Comparison of ENCODE assay signal across 8 cellular contexts in the genomic region with DNA sequence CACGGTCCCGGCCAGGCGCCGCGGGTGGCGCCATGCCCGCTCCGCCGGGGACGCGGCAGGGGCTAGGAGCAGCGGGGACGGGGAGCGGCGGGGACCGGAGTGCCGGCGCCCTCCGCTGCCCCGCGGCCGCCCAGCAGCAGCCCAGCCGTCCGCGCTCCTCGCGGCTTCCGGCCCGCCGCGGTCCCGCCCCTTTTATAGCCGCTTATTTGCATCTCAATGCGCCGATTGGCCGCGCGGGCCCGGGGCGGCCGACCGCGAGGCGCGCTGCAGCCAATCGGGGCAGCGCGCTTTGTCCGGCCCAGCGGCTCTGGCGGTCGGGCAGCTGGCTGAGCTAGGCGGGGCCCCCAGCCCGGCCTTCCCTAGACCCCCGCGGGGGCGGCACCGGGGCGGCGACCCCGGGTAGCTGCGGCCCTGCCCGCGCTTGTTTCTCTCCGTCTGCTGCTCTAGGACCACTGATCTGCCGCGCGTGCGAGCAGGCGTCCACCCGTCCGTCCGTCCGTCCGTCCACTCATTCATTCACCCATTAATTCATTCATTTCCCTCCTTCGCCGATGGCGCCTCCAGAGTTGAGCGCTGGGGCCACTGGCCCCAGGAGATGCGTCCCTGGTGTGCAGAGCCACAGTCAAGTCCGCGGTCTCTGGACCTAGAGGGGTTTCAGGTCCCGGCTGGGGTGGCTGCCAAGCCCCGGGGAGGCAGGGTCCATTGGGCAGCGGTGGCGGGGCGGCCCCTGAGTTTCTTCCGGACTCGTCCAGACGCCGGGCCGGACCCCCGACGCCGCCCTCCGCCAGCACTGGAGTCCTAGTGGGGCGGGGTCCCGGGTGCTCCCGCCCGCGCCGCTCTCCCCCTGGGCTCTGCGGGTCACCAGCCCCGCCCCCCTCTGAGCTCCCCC. TPM values are rescaled to one million over a fixed set of nuclear protein-coding genes. Genes with fewer than 3 reads are reported as not detected.
DNase-seq lines count a peak whose midpoint lies in the region; ATAC-seq and TF ChIP-seq lines count a peak whose summit lies in the region.

A gene with protein sequence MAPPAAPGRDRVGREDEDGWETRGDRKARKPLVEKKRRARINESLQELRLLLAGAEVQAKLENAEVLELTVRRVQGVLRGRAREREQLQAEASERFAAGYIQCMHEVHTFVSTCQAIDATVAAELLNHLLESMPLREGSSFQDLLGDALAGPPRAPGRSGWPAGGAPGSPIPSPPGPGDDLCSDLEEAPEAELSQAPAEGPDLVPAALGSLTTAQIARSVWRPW (minus strand): TSS at position 167 of the 889 bp plus-strand sequence. CDS start 133 bp downstream, at position 34.

- TF ChIP-seq CTCF in AG09319 (IDR thresholded peaks at IDR 0.05; ENCODE audit: low read depth, low read length) = no peak; the same call in 1 of the 2 replicates
- peak; percentile 28 for TF ChIP-seq CTCF in chondrocyte (IDR thresholded peaks at IDR 0.05)

- no peaks in the 10 kb centered on the region for H3K9me3 Mint-ChIP-seq in chondrocyte (ENCODE audit: low read depth)

- peaks cover 17% of the 10 kb centered on the region for H3K4me1 Mint-ChIP-seq in chondrocyte (ENCODE audit: low read depth)

- peaks cover under 1% of the 10 kb centered on the region for H3K36me3 Mint-ChIP-seq in chondrocyte (ENCODE audit: low read depth)

- DNase-seq in AG09319 (ENCODE audit: extremely low read depth, low read depth) (peak; percentile 48), NCI-H226 (peak; percentile 89), chondrocyte (ENCODE audit: low spot score) (peak; percentile 93), left kidney (ENCODE audit: low read depth, low spot score) (peak; percentile 98)
- peak; percentile 49 for DNase-seq in activated CD4-positive, CD25-positive, alpha-beta regulatory T cell treated with anti-CD3 and anti-CD28 coated beads, Interleukin-2, amount 50 U/mL, for 16 hours (ENCODE audit: low read depth, low spot score)
- DNase-seq in stimulated activated CD4-positive, alpha-beta T cell treated with anti-CD3 and anti-CD28 coated beads, Interleukin-1b, Interleukin-23, amount 100 ng/mL, for 24 hours (ENCODE audit: low read depth in 4 of 4, low spot score in 1 of 4) = peak in 3 of 4 experiments; percentile 50 to 75 (median 57)

- no peaks in the 10 kb centered on the region for H3K27me3 Mint-ChIP-seq in chondrocyte (ENCODE audit: low read depth)

- H3K4me3 Mint-ChIP-seq in chondrocyte (ENCODE audit: unreplicated experiment) = peak within 1 kb of the TSS; percentile 76

- peak within 1 kb of the TSS; percentile 33 for H3K27ac Mint-ChIP-seq in chondrocyte (ENCODE audit: unreplicated experiment)

- peak; percentile 88 for ATAC-seq in GM19025 (IDR thresholded peaks at IDR 0.05; ENCODE audit: low read depth, unreplicated experiment)
- peak; percentile 88 for ATAC-seq in HG03175 (IDR thresholded peaks at IDR 0.05; ENCODE audit: unreplicated experiment)

RNA-seq across cellular contexts. Expression of the gene that starts here (rescaled TPM):
- total RNA-seq in chondrocyte = 16.2 to 33.3 TPM (median 16.5 TPM) in 3 replicates

Comparison
In these comparisons a context has a peak if more than half of its experiments do, and no peak if none do; other contexts are left out.
1. Peak in every context shown above with its lines: DNase-seq and ATAC-seq.
2. DNase-seq: peak in every context shown above with its lines; median percentile 98 in left kidney; 93 in chondrocyte; 89 in NCI-H226; 57 in stimulated activated CD4-positive, alpha-beta T cell treated with anti-CD3 and anti-CD28 coated beads, Interleukin-1b, Interleukin-23, amount 100 ng/mL, for 24 hours; 49 in activated CD4-positive, CD25-positive, alpha-beta regulatory T cell treated with anti-CD3 and anti-CD28 coated beads, Interleukin-2, amount 50 U/mL, for 16 hours; 48 in AG09319.